In the genomic region with DNA sequence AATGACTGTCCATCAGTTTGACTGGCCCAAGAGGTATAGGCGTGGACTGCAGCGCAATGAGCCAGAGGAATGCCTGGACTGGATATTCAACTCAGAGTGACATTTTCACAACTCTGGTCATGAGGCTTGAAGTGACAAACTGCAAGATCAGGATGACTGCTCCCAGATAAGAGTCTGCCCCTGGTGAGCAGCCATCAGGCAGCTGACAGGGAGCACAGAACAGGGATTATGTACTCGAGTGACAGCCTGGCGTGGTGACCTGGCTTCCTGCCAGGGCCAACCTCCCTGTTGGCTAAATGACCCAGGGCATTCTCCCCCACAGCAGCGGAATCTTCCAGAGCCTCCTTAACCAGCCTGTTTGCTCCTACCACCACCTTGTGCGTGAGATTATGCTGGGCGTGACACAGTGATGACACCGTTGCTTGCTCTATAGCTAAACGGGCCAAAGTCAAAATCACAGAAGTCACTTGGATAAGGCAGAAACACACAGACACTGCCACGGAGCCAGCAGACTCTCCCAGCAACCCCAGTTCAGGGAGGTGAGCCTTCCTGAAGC, we compare ENCODE assay signal across 1 cellular context.
TF ChIP-seq lines count a peak whose summit lies in the region.

No MANE protein-coding gene starts in this region.

TF ChIP-seq in K562, 482 proteins besides CTCF, POLR2A, EP300 and RAD21 (continued from another document and continues in another):
- TF ChIP-seq RERE (CRISPR knock-in tag; IDR thresholded peaks at IDR 0.05; ENCODE audit: borderline replicate concordance) (0 out of 2 replicates have a peak, but pooled peaks have one; percentile 45), PYGO2 (tag; IDR thresholded peaks at IDR 0.05) (no peak), BCOR (IDR thresholded peaks at IDR 0.05) (no peak; the same call in 1 of the 2 replicates), ZBTB11 (CRISPR knock-in tag; IDR thresholded peaks at IDR 0.05) (peak in 2 of 3 experiments; percentile 17 to 52; a peak in 1 of 6 replicates), ZNF384 (IDR thresholded peaks at IDR 0.05; ENCODE audit: low read depth, low read length) (peak; percentile 51; the same call in 1 of the 2 replicates), SMAD3 (CRISPR knock-in tag; conservative IDR thresholded peaks at IDR 0.05) (0 out of 2 replicates have a peak, but pooled peaks have one; percentile 65), ZHX1 (conservative IDR thresholded peaks at IDR 0.05; ENCODE audit: low read length) (no peak), FOXK2 (conservative IDR thresholded peaks at IDR 0.05 in 1 of 2, IDR thresholded peaks at IDR 0.05 in 1 of 2; ENCODE audit: low read depth in 2 of 2) (peak; percentile 47 to 56; a peak in 1 of 4 replicates), PTRF (tag; IDR thresholded peaks at IDR 0.05) (no peak), ATF7 (IDR thresholded peaks at IDR 0.05) (peak; percentile 87), GTF2B (IDR thresholded peaks at IDR 0.05; ENCODE audit: extremely low read depth, insufficient read length) (no peak), RCOR1 (IDR thresholded peaks at IDR 0.05; ENCODE audit: borderline replicate concordance in 1 of 2, low read depth in 2 of 2, low read length in 2 of 2) (peak in 1 of 2 experiments; percentile 89; a peak in 3 of 4 replicates), JUN (IDR thresholded peaks at IDR 0.05; ENCODE audit: borderline replicate concordance, low read depth, low read length) (0 out of 2 replicates have a peak, but pooled peaks have one; percentile 26), JUN (CRISPR knock-in tag; IDR thresholded peaks at IDR 0.05; ENCODE audit: borderline replicate concordance) (no peak), ATF2 (CRISPR knock-in tag; IDR thresholded peaks at IDR 0.05) (no peak), ZNF134 (CRISPR knock-in tag; conservative IDR thresholded peaks at IDR 0.05) (0 out of 2 replicates have a peak, but pooled peaks have one; percentile 23)
- TF ChIP-seq, protein P1, sequence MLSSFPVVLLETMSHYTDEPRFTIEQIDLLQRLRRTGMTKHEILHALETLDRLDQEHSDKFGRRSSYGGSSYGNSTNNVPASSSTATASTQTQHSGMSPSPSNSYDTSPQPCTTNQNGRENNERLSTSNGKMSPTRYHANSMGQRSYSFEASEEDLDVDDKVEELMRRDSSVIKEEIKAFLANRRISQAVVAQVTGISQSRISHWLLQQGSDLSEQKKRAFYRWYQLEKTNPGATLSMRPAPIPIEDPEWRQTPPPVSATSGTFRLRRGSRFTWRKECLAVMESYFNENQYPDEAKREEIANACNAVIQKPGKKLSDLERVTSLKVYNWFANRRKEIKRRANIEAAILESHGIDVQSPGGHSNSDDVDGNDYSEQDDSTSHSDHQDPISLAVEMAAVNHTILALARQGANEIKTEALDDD (IDR thresholded peaks at IDR 0.05), result peak; percentile 67
- TF ChIP-seq, protein P2, sequence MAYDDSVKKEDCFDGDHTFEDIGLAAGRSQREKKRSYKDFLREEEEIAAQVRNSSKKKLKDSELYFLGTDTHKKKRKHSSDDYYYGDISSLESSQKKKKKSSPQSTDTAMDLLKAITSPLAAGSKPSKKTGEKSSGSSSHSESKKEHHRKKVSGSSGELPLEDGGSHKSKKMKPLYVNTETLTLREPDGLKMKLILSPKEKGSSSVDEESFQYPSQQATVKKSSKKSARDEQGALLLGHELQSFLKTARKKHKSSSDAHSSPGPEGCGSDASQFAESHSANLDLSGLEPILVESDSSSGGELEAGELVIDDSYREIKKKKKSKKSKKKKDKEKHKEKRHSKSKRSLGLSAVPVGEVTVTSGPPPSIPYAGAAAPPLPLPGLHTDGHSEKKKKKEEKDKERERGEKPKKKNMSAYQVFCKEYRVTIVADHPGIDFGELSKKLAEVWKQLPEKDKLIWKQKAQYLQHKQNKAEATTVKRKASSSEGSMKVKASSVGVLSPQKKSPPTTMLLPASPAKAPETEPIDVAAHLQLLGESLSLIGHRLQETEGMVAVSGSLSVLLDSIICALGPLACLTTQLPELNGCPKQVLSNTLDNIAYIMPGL (CRISPR knock-in tag; IDR thresholded peaks at IDR 0.05), result no peak
- TF ChIP-seq, protein P3, sequence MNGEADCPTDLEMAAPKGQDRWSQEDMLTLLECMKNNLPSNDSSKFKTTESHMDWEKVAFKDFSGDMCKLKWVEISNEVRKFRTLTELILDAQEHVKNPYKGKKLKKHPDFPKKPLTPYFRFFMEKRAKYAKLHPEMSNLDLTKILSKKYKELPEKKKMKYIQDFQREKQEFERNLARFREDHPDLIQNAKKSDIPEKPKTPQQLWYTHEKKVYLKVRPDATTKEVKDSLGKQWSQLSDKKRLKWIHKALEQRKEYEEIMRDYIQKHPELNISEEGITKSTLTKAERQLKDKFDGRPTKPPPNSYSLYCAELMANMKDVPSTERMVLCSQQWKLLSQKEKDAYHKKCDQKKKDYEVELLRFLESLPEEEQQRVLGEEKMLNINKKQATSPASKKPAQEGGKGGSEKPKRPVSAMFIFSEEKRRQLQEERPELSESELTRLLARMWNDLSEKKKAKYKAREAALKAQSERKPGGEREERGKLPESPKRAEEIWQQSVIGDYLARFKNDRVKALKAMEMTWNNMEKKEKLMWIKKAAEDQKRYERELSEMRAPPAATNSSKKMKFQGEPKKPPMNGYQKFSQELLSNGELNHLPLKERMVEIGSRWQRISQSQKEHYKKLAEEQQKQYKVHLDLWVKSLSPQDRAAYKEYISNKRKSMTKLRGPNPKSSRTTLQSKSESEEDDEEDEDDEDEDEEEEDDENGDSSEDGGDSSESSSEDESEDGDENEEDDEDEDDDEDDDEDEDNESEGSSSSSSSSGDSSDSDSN (IDR thresholded peaks at IDR 0.05; ENCODE audit: borderline replicate concordance in 1 of 2, low read depth in 2 of 2, low read length in 2 of 2), result no peak
